In genomic region chr13:24580315-24580714, GRCh38 we compare ENCODE assay signal across 8 cellular contexts.
DNase-seq lines count a peak whose midpoint lies in the region; TF ChIP-seq lines count a peak whose summit lies in the region.
"Not testable (repeated sequence)": the region's sequence is repeated elsewhere in the genome, so short reads cannot be mapped to it uniquely, and the experiment has no call there.

No MANE protein-coding gene starts in this region.

- CTCF ChIA-PET in activated naive CD4-positive, alpha-beta T cell treated with anti-CD3 and anti-CD28 coated beads, Interleukin-2, amount 10 ng/mL, durations not matched to agents 7 days and 5 days (lab: Charles Lee), result interaction anchor here (1.0 to 2.6 kb wide), 5 partner anchors 13 to 121 kb away, joined by 3 to 11 read pairs (median 3); no protein-coding TSS in a partner anchor

- not testable (repeated sequence) for H3K9me3 Mint-ChIP-seq in activated naive CD4-positive, alpha-beta T cell treated with anti-CD3 and anti-CD28 coated beads, Interleukin-2, amount 10 ng/mL, durations not matched to agents 7 days and 5 days

- H3K36me3 ChIP-seq in kidney epithelial cell (ENCODE audit: control insufficient read depth, insufficient read depth, low read length), result not testable (repeated sequence)

- H3K36me3 Mint-ChIP-seq in activated naive CD4-positive, alpha-beta T cell treated with anti-CD3 and anti-CD28 coated beads, Interleukin-2, amount 10 ng/mL, durations not matched to agents 7 days and 5 days, result not testable (repeated sequence)

- not testable (repeated sequence) for H3K27me3 ChIP-seq in kidney epithelial cell (ENCODE audit: control insufficient read depth, insufficient read depth, low read length)

- H3K4me1 Mint-ChIP-seq in activated naive CD4-positive, alpha-beta T cell treated with anti-CD3 and anti-CD28 coated beads, Interleukin-2, amount 10 ng/mL, durations not matched to agents 7 days and 5 days, result not testable (repeated sequence)

- peaks cover 11% of the 10 kb centered on the region for H3K27me3 Mint-ChIP-seq in activated naive CD4-positive, alpha-beta T cell treated with anti-CD3 and anti-CD28 coated beads, Interleukin-2, amount 10 ng/mL, durations not matched to agents 7 days and 5 days

- not testable (repeated sequence) for H3K4me3 ChIP-seq in AG09309 (ENCODE audit: control insufficient read depth, low read depth, low read length); LNCaP clone FGC (ENCODE audit: low read depth, low read length); kidney epithelial cell (ENCODE audit: low read depth, low read length)
- peak overlapping the region; percentile 49 for H3K4me3 ChIP-seq in epithelial cell of proximal tubule (ENCODE audit: low read depth, low read length)

- not testable (repeated sequence) for H3K4me3 Mint-ChIP-seq in activated naive CD4-positive, alpha-beta T cell treated with anti-CD3 and anti-CD28 coated beads, Interleukin-2, amount 10 ng/mL, durations not matched to agents 7 days and 5 days

- peak; percentile 49 for TF ChIP-seq CTCF in AG09309 (IDR thresholded peaks at IDR 0.05; ENCODE audit: control insufficient read depth, insufficient read depth, low read depth, low read length, missing control alignments)
- TF ChIP-seq CTCF in GM10266 (IDR thresholded peaks at IDR 0.05; ENCODE audit: control insufficient read depth, insufficient read depth, low read depth, missing control alignments), result peak; percentile 34
- TF ChIP-seq CTCF in LNCaP clone FGC (IDR thresholded peaks at IDR 0.05; ENCODE audit: control insufficient read depth, extremely low read depth, insufficient read depth), result peak; percentile 33; the same call in 1 of the 2 replicates
- TF ChIP-seq CTCF in epithelial cell of proximal tubule (conservative IDR thresholded peaks at IDR 0.05; ENCODE audit: low read depth, low read length), result peak; percentile 52
- peak; percentile 36 for TF ChIP-seq CTCF in kidney epithelial cell (IDR thresholded peaks at IDR 0.05; ENCODE audit: insufficient read depth, low read length, poor library complexity, severe bottlenecking)

- DNase-seq in AG09309 (ENCODE audit: low read depth); GM10266 (ENCODE audit: extremely low spot score); LNCaP clone FGC (ENCODE audit: low read depth); epithelial cell of proximal tubule (ENCODE audit: low read depth); kidney epithelial cell (ENCODE audit: low read depth): not testable (repeated sequence)
- peak; percentile 47 for DNase-seq in OCI-M1 (lab: John Stamatoyannopoulos, UW)
- peak; percentile 21 for DNase-seq in activated naive CD4-positive, alpha-beta T cell treated with anti-CD3 and anti-CD28 coated beads, Interleukin-2, amount 10 ng/mL, durations not matched to agents 7 days and 5 days
- peak; percentile 15 for DNase-seq in renal cortical epithelial cell (ENCODE audit: low read depth)

- not testable (repeated sequence) for H3K27ac Mint-ChIP-seq in activated naive CD4-positive, alpha-beta T cell treated with anti-CD3 and anti-CD28 coated beads, Interleukin-2, amount 10 ng/mL, durations not matched to agents 7 days and 5 days
